ENCODE assay signal across 17 cellular contexts in the genomic region with DNA sequence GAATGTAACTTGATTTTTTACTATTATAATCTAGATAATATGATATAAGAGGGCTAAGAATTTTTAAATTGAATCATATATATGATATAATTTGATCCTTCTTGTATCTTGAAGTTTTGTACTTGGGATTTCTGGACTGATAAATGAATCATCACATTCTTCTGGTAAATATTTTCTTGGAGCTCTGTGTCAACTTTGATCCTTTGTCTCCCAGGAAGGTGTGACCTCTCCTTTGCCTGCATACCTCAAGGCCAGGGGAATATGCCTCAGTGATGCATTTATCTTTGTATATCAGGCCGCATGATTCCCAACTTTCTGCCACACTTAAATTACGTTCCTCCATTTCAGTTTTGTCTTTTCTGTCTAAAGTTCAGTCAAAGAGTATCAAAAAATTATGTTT.
DNase-seq lines count a peak whose midpoint lies in the region; ATAC-seq and TF ChIP-seq lines count a peak whose summit lies in the region.
"Had no signal": no experiment of that assay in that cellular context is flagged by ENCODE, and none has a peak within 500 bp of the region (broad histone marks: within the 10 kb centered on the region; RNA-seq: fewer than 3 reads in every experiment).

No MANE protein-coding gene starts in this region.

- no peak overlapping the region for H3K18ac ChIP-seq in mesendoderm (ENCODE audit: low read length)

- TF ChIP-seq CTCF in KMS-11 (conservative IDR thresholded peaks at IDR 0.05; ENCODE audit: low read depth, low read length): no peak

- H3K56ac ChIP-seq in mesendoderm (ENCODE audit: low read length): no peak overlapping the region

- WGBS in mesendoderm (ENCODE audit: extremely low coverage, insufficient coverage, low lambda C conversion rate): no CpG with 5 or more reads among the region's 2 CpGs

- H3K27me3 ChIP-seq in KMS-11 (ENCODE audit: insufficient read depth, low read depth) (no peaks in the 10 kb centered on the region), mesendoderm (ENCODE audit: insufficient read depth, low read length, poor library complexity) (no peaks in the 10 kb centered on the region)
- H3K27me3 ChIP-seq: left lung, pancreas had no signal

- H3K9ac ChIP-seq in KMS-11: no peak overlapping the region
- H3K9ac ChIP-seq in mesendoderm (ENCODE audit: low read length): no peak overlapping the region

- H3K27ac ChIP-seq in KMS-11: no peak overlapping the region
- H3K27ac ChIP-seq in mesendoderm (ENCODE audit: low read depth, low read length): no peak overlapping the region
- H3K27ac ChIP-seq: left lung, pancreas had no signal

- H3K4me1 ChIP-seq in KMS-11 (ENCODE audit: low read depth, poor library complexity, severe bottlenecking) (peaks cover 90% of the 10 kb centered on the region), mesendoderm (ENCODE audit: control insufficient read depth, low read depth, low read length) (no peaks in the 10 kb centered on the region)
- H3K4me1 ChIP-seq: pancreas had no signal

- no peak overlapping the region for H2AK5ac ChIP-seq in mesendoderm (ENCODE audit: low read length)

- H3K79me2 ChIP-seq in KMS-11 (ENCODE audit: insufficient read depth, low read depth): no peaks in the 10 kb centered on the region
- H3K79me2 ChIP-seq in mesendoderm (ENCODE audit: control insufficient read depth, insufficient read depth, low read length): no peaks in the 10 kb centered on the region

- H3K4ac ChIP-seq in mesendoderm (ENCODE audit: low read depth, low read length): no peak overlapping the region

- H3K4me2 ChIP-seq in KMS-11 (peak overlapping the region; percentile 78; the same call in 1 of the 2 replicates), mesendoderm (ENCODE audit: low read length) (no peak overlapping the region)

- no peaks in the 10 kb centered on the region for H3K36me3 ChIP-seq in KMS-11 (ENCODE audit: insufficient read depth)
- no peaks in the 10 kb centered on the region for H3K36me3 ChIP-seq in mesendoderm (ENCODE audit: control insufficient read depth, insufficient read depth, low read length)
- H3K36me3 ChIP-seq: left lung, pancreas had no signal

- no peak overlapping the region for H3K23ac ChIP-seq in mesendoderm (ENCODE audit: low read length)

- H3K4me3 ChIP-seq in KMS-11 (IDR thresholded peaks at IDR 0.05; ENCODE audit: insufficient read depth, low read depth, low read length) (no peak overlapping the region), mesendoderm (ENCODE audit: low read length) (no peak overlapping the region)
- H3K4me3 ChIP-seq: left lung, pancreas had no signal

- no peak overlapping the region for H4K5ac ChIP-seq in mesendoderm (ENCODE audit: low read length)

- no peak overlapping the region for H2BK120ac ChIP-seq in mesendoderm (ENCODE audit: low read depth, low read length)

- H2BK5ac ChIP-seq in mesendoderm (ENCODE audit: low read length): no peak overlapping the region

- DNase-seq in AG08395 (ENCODE audit: low spot score) (peak; percentile 22), astrocyte of the hippocampus (ENCODE audit: low read depth, low spot score) (peak; percentile 23), mesendoderm (peak; percentile 27), D341Med (ENCODE audit: low spot score) (no peak), GF-D8 (lab: John Stamatoyannopoulos, UW) (no peak)
- DNase-seq: activated CD4-positive, alpha-beta T cell treated with anti-CD3 and anti-CD28 coated beads, Interleukin-2, amount 50 U/mL, for 48 hours; activated naive CD8-positive, alpha-beta T cell treated with anti-CD3 and anti-CD28 coated beads for 36 hours; activated T-cell treated with anti-CD3 and anti-CD28 coated beads, Interleukin-2, amount 50 U/mL, for 72 hours; CD8-positive, alpha-beta T cell; effector memory CD8-positive, alpha-beta T cell; left lung; pancreas; stimulated activated naive B cell treated with anti-CD40 and anti-IgM and Interleukin-4, amounts not matched to agents 10 μg/mL and 1 μg/mL and 100 μg/mL, for 72 hours; SW 1271 had no signal

- ATAC-seq in GM18873 (IDR thresholded peaks at IDR 0.05; ENCODE audit: low FRiP score, unreplicated experiment) (no peak), GM18867 (IDR thresholded peaks at IDR 0.05; ENCODE audit: unreplicated experiment) (no peak)
- ATAC-seq: activated T-cell treated with anti-CD3 and anti-CD28 coated beads, Interleukin-2, amount 50 U/mL, for 72 hours; CD8-positive, alpha-beta T cell; effector memory CD8-positive, alpha-beta T cell; left lung; pancreas; stimulated activated naive B cell treated with anti-CD40 and anti-IgM and Interleukin-4, amounts not matched to agents 10 μg/mL and 1 μg/mL and 100 μg/mL, for 72 hours had no signal

- H2AFZ ChIP-seq in KMS-11 (ENCODE audit: low read depth): no peak overlapping the region

- H3K79me1 ChIP-seq in mesendoderm (ENCODE audit: low read length): no peaks in the 10 kb centered on the region

- no peaks in the 10 kb centered on the region for H4K20me1 ChIP-seq in KMS-11 (ENCODE audit: insufficient read depth)

- H2BK15ac ChIP-seq in mesendoderm (replicated peaks; ENCODE audit: low read depth): no peak overlapping the region

- H4K8ac ChIP-seq in mesendoderm (ENCODE audit: low read depth, low read length): no peak overlapping the region

Comparison
In these comparisons a context has a peak if more than half of its experiments do, and no peak if none do; other contexts are left out.
1. DNase-seq: peak in AG08395 (single experiment), astrocyte of the hippocampus (single experiment) and mesendoderm (single experiment); none in D341Med (single experiment) and GF-D8 (single experiment).